In genomic region chr1:106047210-106047609, GRCh38 we compare ENCODE assay signal across 8 cellular contexts.
"Had no signal": no experiment of that assay in that cellular context is flagged by ENCODE, and none has a peak within 500 bp of the region (broad histone marks: within the 10 kb centered on the region; RNA-seq: fewer than 3 reads in every experiment).

No MANE protein-coding gene starts in this region.

- DNase-seq: GDM1, GF-D8 had no signal

- ATAC-seq: GM12878 had no signal

- H3K4me3 ChIP-seq: GM12878 had no signal

- FAIRE-seq: G401.6, GM12878, GM12891, GM12892, GM18507, GM19239 had no signal
